ENCODE assay signal across 20 cellular contexts in the genomic region with DNA sequence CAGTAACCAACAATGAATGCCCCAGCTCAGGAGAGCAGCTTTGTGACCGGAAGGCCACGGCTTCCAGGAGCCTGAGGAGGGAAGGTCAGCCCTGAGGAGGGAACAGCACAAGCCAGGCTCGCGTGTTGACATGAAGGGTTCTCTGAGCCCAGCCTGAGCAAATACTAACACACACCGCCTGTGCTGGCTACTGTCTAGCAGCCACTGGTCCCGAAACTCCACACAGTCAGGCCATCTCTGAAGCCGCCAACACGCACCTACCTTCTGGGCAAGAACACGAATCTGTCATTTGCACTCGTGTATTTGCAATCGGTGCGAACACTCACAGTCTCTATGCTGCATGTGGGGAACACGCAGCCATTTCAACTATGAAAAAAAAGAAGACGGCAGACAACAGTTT. TPM values are rescaled to one million over a fixed set of nuclear protein-coding genes. Genes with fewer than 3 reads are reported as not detected.
A peak's percentile ranks its signal among the peaks of the same experiment; 100 is the strongest.
DNase-seq lines count a peak whose midpoint lies in the region; ATAC-seq and TF ChIP-seq lines count a peak whose summit lies in the region.
"Had no signal": no experiment of that assay in that cellular context is flagged by ENCODE, and none has a peak within 500 bp of the region (broad histone marks: within the 10 kb centered on the region; RNA-seq: fewer than 3 reads in every experiment).

No MANE protein-coding gene starts in this region.

- H3K27me3 Mint-ChIP-seq in brain (no peaks in the 10 kb centered on the region), T-cell (peaks cover 8 to 10% of the 10 kb centered on the region in 2 donors)

- H3K4me3 Mint-ChIP-seq in brain: peak overlapping the region in 1 of 5 experiments; percentile 28
- H3K4me3 Mint-ChIP-seq in T-cell: no peak overlapping the region

- H3K36me3 Mint-ChIP-seq in brain: peaks cover 12% of the 10 kb centered on the region
- H3K36me3 Mint-ChIP-seq in T-cell: no peaks in the 10 kb centered on the region

- H3K9me3 ChIP-seq in spleen (peaks cover 0 to 16% (median 5%) of the 10 kb centered on the region in 8 donors), lower lobe of right lung (no peaks in the 10 kb centered on the region)
- H3K9me3 ChIP-seq: SJCRH30 had no signal

- DNase-seq in NCI-H1092 treated with DMSO at 0.1 percent for 48 hours (lab: John Stamatoyannopoulos, UW): peak; percentile 24
- DNase-seq in NCI-H1092 (lab: John Stamatoyannopoulos, UW): no peak
- DNase-seq in NCI-H510A (lab: John Stamatoyannopoulos, UW): peak; percentile 39
- peak; percentile 41 for DNase-seq in spleen
- DNase-seq in pons (ENCODE audit: low spot score): no peak
- no peak for DNase-seq in T-cell
- DNase-seq in lower lobe of right lung: no peak
- DNase-seq: AML-193, COR-L47, DMS 273 treated with DMSO at 0.1 percent for 48 hours, GF-D8, HCEC 1CT, NCI-H1105 treated with DMSO at 0.1 percent for 48 hours, NCI-H1930, NCI-H2171 treated with DMSO at 0.1 percent for 48 hours, SJCRH30 had no signal

- WGBS in spleen, 5 donors: 77 to 87% (median 84%) methylated on average over 13 to 14 of the region's 14 CpGs

- no peak overlapping the region for H3K4me3 ChIP-seq in spleen
- no peak overlapping the region for H3K4me3 ChIP-seq in lower lobe of right lung
- H3K4me3 ChIP-seq: SJCRH30 had no signal

- no peak for ATAC-seq in T-cell (replicated peaks in 1 of 4)
- ATAC-seq in lower lobe of right lung: no peak

- intact Hi-C loops in spleen (cut with DNase I; ENCODE audit: low total_unique reads): no loop called here
- intact Hi-C loops in lower lobe of right lung (cut with DNase I): no loop called here

- CTCF ChIA-PET in T-cell (lab: Charles Lee): no interaction called here

- TF ChIP-seq CTCF in brain (conservative IDR thresholded peaks at IDR 0.05) (no peak), spleen (IDR thresholded peaks at IDR 0.05 in 8 of 11, conservative IDR thresholded peaks at IDR 0.05 in 3 of 11) (no peak), lower lobe of right lung (IDR thresholded peaks at IDR 0.05) (no peak)

- H3K36me3 ChIP-seq in spleen (no peaks in the 10 kb centered on the region), lower lobe of right lung (no peaks in the 10 kb centered on the region)
- H3K36me3 ChIP-seq: SJCRH30 had no signal

- no peak for TF ChIP-seq POLR2A in spleen (IDR thresholded peaks at IDR 0.05)

- H3K4me1 ChIP-seq in spleen (no peaks in the 10 kb centered on the region), lower lobe of right lung (no peaks in the 10 kb centered on the region)
- H3K4me1 ChIP-seq: SJCRH30 had no signal

- H3K4me1 Mint-ChIP-seq in brain: peaks cover 32% of the 10 kb centered on the region
- H3K4me1 Mint-ChIP-seq in T-cell: no peaks in the 10 kb centered on the region

- H3K27me3 ChIP-seq in spleen (replicated peaks in 1 of 7): peaks cover 0 to 30% (median 0%) of the 10 kb centered on the region in 7 donors
- peaks cover 4% of the 10 kb centered on the region for H3K27me3 ChIP-seq in lower lobe of right lung (ENCODE audit: low read depth)
- H3K27me3 ChIP-seq: SJCRH30 had no signal

- peak overlapping the region in 3 of 5 experiments; percentile 19 to 70 (median 32) for H3K27ac Mint-ChIP-seq in brain
- H3K27ac Mint-ChIP-seq in T-cell: no peak overlapping the region

- H3K27ac ChIP-seq in spleen (no peak overlapping the region), lower lobe of right lung (no peak overlapping the region)
- H3K27ac ChIP-seq: 22Rv1, RWPE1, SJCRH30 had no signal

- peaks cover 7 to 77% (median 7%) of the 10 kb centered on the region in 5 experiments for H3K9me3 Mint-ChIP-seq in brain
- peaks cover 3 to 6% (median 3%) of the 10 kb centered on the region in 3 donors for H3K9me3 Mint-ChIP-seq in T-cell

- POLR2A ChIA-PET in T-cell (lab: Charles Lee): no interaction called here

RNA-seq across cellular contexts. Expression of gene RIMBP2, which starts 58.0 kb away (rescaled TPM):
- polyA plus RNA-seq in brain (ENCODE audit: insufficient read depth, low read depth, low replicate concordance): 15.0 TPM
- total RNA-seq in spleen: 1 to 10 TPM in 4 of 7 donors, under 1 TPM in 3; 0.77 to 5.2 (median 2.3) TPM
- polyA plus RNA-seq in spleen: under 1 TPM; 0.05 to 0.64 (median 0.13) TPM
- total RNA-seq in T-cell: under 1 TPM in 2 of 5 donors, not detected in 3; 0.10 to 0.38 TPM
- 0.27 TPM for total RNA-seq in lower lobe of right lung
- total RNA-seq: LHCN-M2, SJCRH30 had no signal

Comparison
In these comparisons a context has a peak if more than half of its experiments do, and no peak if none do; other contexts are left out.
1. DNase-seq: peak in NCI-H1092 treated with DMSO at 0.1 percent for 48 hours (single experiment), NCI-H510A (single experiment) and spleen (single experiment); none in NCI-H1092 (single experiment), pons (single experiment), T-cell (0 of 34) and lower lobe of right lung (single experiment).
2. H3K27ac Mint-ChIP-seq: peak in brain (3 of 5); none in T-cell (0 of 2).